Comparison of ENCODE assay signal across 1 cellular context in the genomic region with DNA sequence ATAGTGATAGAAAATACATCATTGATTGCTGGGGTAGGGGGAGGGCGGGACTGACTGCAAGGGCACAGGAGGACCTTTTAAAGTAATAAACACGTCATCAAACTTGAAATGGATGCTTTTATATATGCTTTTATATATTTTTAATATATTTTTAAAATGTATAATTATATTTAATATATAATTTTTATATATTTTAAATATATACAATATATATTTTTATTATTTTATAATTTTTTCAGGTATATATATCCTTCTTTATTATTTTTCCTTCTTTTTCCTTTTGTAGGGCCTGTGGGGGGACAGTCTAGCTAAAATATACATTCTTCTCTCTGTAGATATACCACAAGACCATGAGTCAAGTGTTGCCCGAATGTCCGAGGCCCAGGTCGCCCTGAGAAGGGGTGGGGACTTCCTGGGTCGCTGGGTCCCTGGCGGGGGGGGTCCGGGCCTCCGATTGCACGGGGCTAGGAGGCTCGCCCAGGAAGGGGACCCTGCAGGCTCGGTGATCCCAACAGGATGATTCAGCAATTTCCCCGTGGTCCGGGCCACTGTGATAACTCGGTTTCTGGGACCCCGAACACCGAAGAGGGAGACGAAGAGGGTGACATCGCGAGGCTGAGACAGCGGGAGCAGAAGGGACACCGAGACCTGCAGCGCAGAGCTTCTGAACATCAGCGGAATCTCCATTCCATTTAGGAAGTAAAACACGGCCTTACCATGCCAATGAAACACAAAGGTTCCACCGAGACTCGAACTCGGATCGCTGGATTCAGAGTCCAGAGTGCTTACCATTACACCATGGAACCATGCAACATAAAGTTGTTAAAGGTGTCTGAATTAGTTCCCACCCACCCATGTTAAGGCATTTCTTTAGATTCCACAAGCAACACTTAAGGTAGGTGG.
TF ChIP-seq lines count a peak whose summit lies in the region.

No MANE protein-coding gene starts in this region.

TF ChIP-seq in K562, 482 proteins besides CTCF, POLR2A, EP300 and RAD21 (continued from another document and continues in another):
- TF ChIP-seq, protein P1, sequence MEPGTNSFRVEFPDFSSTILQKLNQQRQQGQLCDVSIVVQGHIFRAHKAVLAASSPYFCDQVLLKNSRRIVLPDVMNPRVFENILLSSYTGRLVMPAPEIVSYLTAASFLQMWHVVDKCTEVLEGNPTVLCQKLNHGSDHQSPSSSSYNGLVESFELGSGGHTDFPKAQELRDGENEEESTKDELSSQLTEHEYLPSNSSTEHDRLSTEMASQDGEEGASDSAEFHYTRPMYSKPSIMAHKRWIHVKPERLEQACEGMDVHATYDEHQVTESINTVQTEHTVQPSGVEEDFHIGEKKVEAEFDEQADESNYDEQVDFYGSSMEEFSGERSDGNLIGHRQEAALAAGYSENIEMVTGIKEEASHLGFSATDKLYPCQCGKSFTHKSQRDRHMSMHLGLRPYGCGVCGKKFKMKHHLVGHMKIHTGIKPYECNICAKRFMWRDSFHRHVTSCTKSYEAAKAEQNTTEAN (CRISPR knock-in tag; IDR thresholded peaks at IDR 0.05) = no peak
- no peak for TF ChIP-seq POU5F1 (IDR thresholded peaks at IDR 0.05; ENCODE audit: borderline replicate concordance, low read depth, low read length, partially characterized antibody)
- peak; percentile 61; the same call in 1 of the 2 replicates for TF ChIP-seq TARDBP (IDR thresholded peaks at IDR 0.05)
- no peak for TF ChIP-seq RB1 (IDR thresholded peaks at IDR 0.05; ENCODE audit: low read depth)
- TF ChIP-seq CXXC5 (CRISPR knock-in tag; IDR thresholded peaks at IDR 0.05) = peak; percentile 50
- TF ChIP-seq ZNF212 (CRISPR knock-in tag; IDR thresholded peaks at IDR 0.05) = no peak
- TF ChIP-seq NCOA2 (IDR thresholded peaks at IDR 0.05; ENCODE audit: partially characterized antibody in 2 of 2) = no peak
- TF ChIP-seq ZNF445 (CRISPR knock-in tag; IDR thresholded peaks at IDR 0.05; ENCODE audit: low read depth) = no peak
- no peak for TF ChIP-seq CBX8 (IDR thresholded peaks at IDR 0.05; ENCODE audit: borderline replicate concordance, extremely low read depth, low read depth, low read length, poor library complexity, severe bottlenecking)
- TF ChIP-seq, protein P2, sequence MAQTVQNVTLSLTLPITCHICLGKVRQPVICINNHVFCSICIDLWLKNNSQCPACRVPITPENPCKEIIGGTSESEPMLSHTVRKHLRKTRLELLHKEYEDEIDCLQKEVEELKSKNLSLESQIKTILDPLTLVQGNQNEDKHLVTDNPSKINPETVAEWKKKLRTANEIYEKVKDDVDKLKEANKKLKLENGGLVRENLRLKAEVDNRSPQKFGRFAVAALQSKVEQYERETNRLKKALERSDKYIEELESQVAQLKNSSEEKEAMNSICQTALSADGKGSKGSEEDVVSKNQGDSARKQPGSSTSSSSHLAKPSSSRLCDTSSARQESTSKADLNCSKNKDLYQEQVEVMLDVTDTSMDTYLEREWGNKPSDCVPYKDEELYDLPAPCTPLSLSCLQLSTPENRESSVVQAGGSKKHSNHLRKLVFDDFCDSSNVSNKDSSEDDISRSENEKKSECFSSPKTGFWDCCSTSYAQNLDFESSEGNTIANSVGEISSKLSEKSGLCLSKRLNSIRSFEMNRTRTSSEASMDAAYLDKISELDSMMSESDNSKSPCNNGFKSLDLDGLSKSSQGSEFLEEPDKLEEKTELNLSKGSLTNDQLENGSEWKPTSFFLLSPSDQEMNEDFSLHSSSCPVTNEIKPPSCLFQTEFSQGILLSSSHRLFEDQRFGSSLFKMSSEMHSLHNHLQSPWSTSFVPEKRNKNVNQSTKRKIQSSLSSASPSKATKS (CRISPR knock-in tag; IDR thresholded peaks at IDR 0.05) = no peak
- no peak for TF ChIP-seq GABPA (tag; conservative IDR thresholded peaks at IDR 0.05; ENCODE audit: low read depth)
- no peak for TF ChIP-seq POLR2AphosphoS2 (IDR thresholded peaks at IDR 0.05; ENCODE audit: low read length)
- TF ChIP-seq E4F1 (CRISPR knock-in tag; IDR thresholded peaks at IDR 0.05; ENCODE audit: borderline replicate concordance) = no peak
- peak; percentile 79 for TF ChIP-seq GTF3C2 (IDR thresholded peaks at IDR 0.05; ENCODE audit: borderline replicate concordance, extremely low read depth, insufficient read length)
- TF ChIP-seq, protein P3, sequence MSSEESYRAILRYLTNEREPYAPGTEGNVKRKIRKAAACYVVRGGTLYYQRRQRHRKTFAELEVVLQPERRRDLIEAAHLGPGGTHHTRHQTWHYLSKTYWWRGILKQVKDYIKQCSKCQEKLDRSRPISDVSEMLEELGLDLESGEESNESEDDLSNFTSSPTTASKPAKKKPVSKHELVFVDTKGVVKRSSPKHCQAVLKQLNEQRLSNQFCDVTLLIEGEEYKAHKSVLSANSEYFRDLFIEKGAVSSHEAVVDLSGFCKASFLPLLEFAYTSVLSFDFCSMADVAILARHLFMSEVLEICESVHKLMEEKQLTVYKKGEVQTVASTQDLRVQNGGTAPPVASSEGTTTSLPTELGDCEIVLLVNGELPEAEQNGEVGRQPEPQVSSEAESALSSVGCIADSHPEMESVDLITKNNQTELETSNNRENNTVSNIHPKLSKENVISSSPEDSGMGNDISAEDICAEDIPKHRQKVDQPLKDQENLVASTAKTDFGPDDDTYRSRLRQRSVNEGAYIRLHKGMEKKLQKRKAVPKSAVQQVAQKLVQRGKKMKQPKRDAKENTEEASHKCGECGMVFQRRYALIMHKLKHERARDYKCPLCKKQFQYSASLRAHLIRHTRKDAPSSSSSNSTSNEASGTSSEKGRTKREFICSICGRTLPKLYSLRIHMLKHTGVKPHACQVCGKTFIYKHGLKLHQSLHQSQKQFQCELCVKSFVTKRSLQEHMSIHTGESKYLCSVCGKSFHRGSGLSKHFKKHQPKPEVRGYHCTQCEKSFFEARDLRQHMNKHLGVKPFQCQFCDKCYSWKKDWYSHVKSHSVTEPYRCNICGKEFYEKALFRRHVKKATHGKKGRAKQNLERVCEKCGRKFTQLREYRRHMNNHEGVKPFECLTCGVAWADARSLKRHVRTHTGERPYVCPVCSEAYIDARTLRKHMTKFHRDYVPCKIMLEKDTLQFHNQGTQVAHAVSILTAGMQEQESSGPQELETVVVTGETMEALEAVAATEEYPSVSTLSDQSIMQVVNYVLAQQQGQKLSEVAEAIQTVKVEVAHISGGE (CRISPR knock-in tag; IDR thresholded peaks at IDR 0.05) = no peak; a peak in 1 of 6 replicates
- TF ChIP-seq, protein P4, sequence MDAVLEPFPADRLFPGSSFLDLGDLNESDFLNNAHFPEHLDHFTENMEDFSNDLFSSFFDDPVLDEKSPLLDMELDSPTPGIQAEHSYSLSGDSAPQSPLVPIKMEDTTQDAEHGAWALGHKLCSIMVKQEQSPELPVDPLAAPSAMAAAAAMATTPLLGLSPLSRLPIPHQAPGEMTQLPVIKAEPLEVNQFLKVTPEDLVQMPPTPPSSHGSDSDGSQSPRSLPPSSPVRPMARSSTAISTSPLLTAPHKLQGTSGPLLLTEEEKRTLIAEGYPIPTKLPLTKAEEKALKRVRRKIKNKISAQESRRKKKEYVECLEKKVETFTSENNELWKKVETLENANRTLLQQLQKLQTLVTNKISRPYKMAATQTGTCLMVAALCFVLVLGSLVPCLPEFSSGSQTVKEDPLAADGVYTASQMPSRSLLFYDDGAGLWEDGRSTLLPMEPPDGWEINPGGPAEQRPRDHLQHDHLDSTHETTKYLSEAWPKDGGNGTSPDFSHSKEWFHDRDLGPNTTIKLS (IDR thresholded peaks at IDR 0.05; ENCODE audit: borderline replicate concordance, low read depth) = peak; percentile 59; the same call in 1 of the 2 replicates
- no peak for TF ChIP-seq ATF2 (CRISPR knock-in tag; IDR thresholded peaks at IDR 0.05)
- TF ChIP-seq ZNF143 (CRISPR knock-in tag; IDR thresholded peaks at IDR 0.05) = no peak
- peak; percentile 86 for TF ChIP-seq ZSCAN29 (IDR thresholded peaks at IDR 0.05)
- TF ChIP-seq CBFB (CRISPR knock-in tag; IDR thresholded peaks at IDR 0.05) = no peak
- peak; percentile 87 for TF ChIP-seq BRD9 (IDR thresholded peaks at IDR 0.05; ENCODE audit: low read depth, partially characterized antibody)
- no peak for TF ChIP-seq RBBP5 (IDR thresholded peaks at IDR 0.05; ENCODE audit: borderline replicate concordance, insufficient read depth, low read length, poor library complexity, severe bottlenecking)
- TF ChIP-seq ZBTB7A (IDR thresholded peaks at IDR 0.05; ENCODE audit: borderline replicate concordance, control insufficient read depth, low read depth, low read length) = peak; percentile 98
- TF ChIP-seq POLR2G (IDR thresholded peaks at IDR 0.05; ENCODE audit: low read depth, low read length) = peak; percentile 28; the same call in 1 of the 2 replicates
- TF ChIP-seq SMAD1 (IDR thresholded peaks at IDR 0.05; ENCODE audit: low read depth, low read length, partially characterized antibody) = no peak
- no peak for TF ChIP-seq ZNF121 (CRISPR knock-in tag; conservative IDR thresholded peaks at IDR 0.05)
- TF ChIP-seq ZFX (CRISPR knock-in tag; IDR thresholded peaks at IDR 0.05) = no peak; the same call in 1 of the 2 replicates
- TF ChIP-seq ZNF12 (CRISPR knock-in tag; IDR thresholded peaks at IDR 0.05) = no peak
- TF ChIP-seq, protein P5, sequence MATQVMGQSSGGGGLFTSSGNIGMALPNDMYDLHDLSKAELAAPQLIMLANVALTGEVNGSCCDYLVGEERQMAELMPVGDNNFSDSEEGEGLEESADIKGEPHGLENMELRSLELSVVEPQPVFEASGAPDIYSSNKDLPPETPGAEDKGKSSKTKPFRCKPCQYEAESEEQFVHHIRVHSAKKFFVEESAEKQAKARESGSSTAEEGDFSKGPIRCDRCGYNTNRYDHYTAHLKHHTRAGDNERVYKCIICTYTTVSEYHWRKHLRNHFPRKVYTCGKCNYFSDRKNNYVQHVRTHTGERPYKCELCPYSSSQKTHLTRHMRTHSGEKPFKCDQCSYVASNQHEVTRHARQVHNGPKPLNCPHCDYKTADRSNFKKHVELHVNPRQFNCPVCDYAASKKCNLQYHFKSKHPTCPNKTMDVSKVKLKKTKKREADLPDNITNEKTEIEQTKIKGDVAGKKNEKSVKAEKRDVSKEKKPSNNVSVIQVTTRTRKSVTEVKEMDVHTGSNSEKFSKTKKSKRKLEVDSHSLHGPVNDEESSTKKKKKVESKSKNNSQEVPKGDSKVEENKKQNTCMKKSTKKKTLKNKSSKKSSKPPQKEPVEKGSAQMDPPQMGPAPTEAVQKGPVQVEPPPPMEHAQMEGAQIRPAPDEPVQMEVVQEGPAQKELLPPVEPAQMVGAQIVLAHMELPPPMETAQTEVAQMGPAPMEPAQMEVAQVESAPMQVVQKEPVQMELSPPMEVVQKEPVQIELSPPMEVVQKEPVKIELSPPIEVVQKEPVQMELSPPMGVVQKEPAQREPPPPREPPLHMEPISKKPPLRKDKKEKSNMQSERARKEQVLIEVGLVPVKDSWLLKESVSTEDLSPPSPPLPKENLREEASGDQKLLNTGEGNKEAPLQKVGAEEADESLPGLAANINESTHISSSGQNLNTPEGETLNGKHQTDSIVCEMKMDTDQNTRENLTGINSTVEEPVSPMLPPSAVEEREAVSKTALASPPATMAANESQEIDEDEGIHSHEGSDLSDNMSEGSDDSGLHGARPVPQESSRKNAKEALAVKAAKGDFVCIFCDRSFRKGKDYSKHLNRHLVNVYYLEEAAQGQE (CRISPR knock-in tag; IDR thresholded peaks at IDR 0.05; ENCODE audit: low read depth) = no peak
- no peak for TF ChIP-seq PRMT5 (CRISPR knock-in tag; IDR thresholded peaks at IDR 0.05)
